In the genomic region with DNA sequence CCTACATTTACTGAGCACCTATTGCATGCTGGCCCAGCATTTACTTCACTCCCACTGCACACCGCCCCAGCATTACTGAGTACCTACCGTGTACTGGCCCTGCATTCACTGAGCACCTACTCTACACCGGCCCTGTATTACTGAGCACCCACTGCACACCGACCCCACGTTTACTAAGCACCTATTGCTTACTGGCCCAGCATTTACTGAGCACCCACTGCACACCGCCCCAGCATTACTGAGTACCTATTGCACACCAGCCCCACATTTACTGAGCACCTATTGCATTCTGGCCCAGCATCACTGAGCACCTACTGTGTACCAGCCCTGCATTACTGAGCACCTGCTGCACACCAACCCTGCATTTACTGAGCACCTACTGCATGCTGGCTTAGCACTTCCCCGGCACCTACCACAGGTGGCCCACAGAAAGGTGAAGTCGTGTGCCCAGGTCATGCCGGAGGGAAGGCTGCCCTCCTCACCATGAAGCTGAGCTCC, we compare ENCODE assay signal across 19 cellular contexts. TPM values are rescaled to one million over a fixed set of nuclear protein-coding genes. Genes with fewer than 3 reads are reported as not detected.
DNase-seq lines count a peak whose midpoint lies in the region; ATAC-seq and TF ChIP-seq lines count a peak whose summit lies in the region.
"Had no signal": no experiment of that assay in that cellular context is flagged by ENCODE, and none has a peak within 500 bp of the region (broad histone marks: within the 10 kb centered on the region; RNA-seq: fewer than 3 reads in every experiment).

No MANE protein-coding gene starts in this region.

- intact Hi-C loops in activated CD4-positive, alpha-beta memory T cell treated with anti-CD3 and anti-CD28 coated beads for 36 hours (cut with micrococcal nuclease), result loop anchor here (5.0 kb wide), 1 partner anchor 148 kb away; the partner anchor contains the start of gene RNF126
- intact Hi-C loops in CD4-positive, alpha-beta memory T cell (cut with micrococcal nuclease), result loop anchor here (10.0 kb wide), 1 partner anchor 121 kb away; the partner anchor contains the start of genes FGF22 and POLRMT

- peaks cover 38% of the 10 kb centered on the region for H3K4me1 ChIP-seq in CD4-positive, alpha-beta memory T cell (ENCODE audit: insufficient read depth, low read length)

- H3K27ac Mint-ChIP-seq in activated CD4-positive, alpha-beta memory T cell treated with anti-CD3 and anti-CD28 coated beads, Interleukin-2, amount 10 ng/mL, durations not matched to agents 7 days and 5 days, result peak overlapping the region; percentile 21
- H3K27ac Mint-ChIP-seq in activated CD4-positive, alpha-beta memory T cell treated with anti-CD3 and anti-CD28 coated beads for 36 hours, result no peak overlapping the region
- H3K27ac Mint-ChIP-seq in CD4-positive, alpha-beta memory T cell, result peak overlapping the region; percentile 66 to 91 (median 83)
- peak overlapping the region; percentile 83 for H3K27ac Mint-ChIP-seq in central memory CD8-positive, alpha-beta T cell (ENCODE audit: low read depth)
- H3K27ac Mint-ChIP-seq in neural crest cell (ENCODE audit: unreplicated experiment), result peak overlapping the region; percentile 78

- CTCF ChIA-PET in activated CD4-positive, alpha-beta memory T cell treated with anti-CD3 and anti-CD28 coated beads, Interleukin-2, amount 10 ng/mL, durations not matched to agents 7 days and 5 days (lab: Charles Lee), result interaction anchor here (2.4 kb wide), 1 partner anchor 8 kb away, joined by 8 read pairs; no protein-coding TSS in a partner anchor
- CTCF ChIA-PET in activated CD4-positive, alpha-beta memory T cell treated with anti-CD3 and anti-CD28 coated beads for 36 hours (lab: Charles Lee), result no interaction called here
- CTCF ChIA-PET in CD4-positive, alpha-beta memory T cell (lab: Charles Lee; ENCODE audit: partially characterized antibody), result interaction anchor here (2.0 kb wide), 1 partner anchor 8 kb away, joined by 6 read pairs; no protein-coding TSS in a partner anchor

- peaks cover 12% of the 10 kb centered on the region for H3K36me3 Mint-ChIP-seq in activated CD4-positive, alpha-beta memory T cell treated with anti-CD3 and anti-CD28 coated beads, Interleukin-2, amount 10 ng/mL, durations not matched to agents 7 days and 5 days (ENCODE audit: low read depth)
- H3K36me3 Mint-ChIP-seq in activated CD4-positive, alpha-beta memory T cell treated with anti-CD3 and anti-CD28 coated beads for 36 hours, result peaks cover 1% of the 10 kb centered on the region
- H3K36me3 Mint-ChIP-seq in CD4-positive, alpha-beta memory T cell, result peaks cover 4 to 5% of the 10 kb centered on the region in 2 donors
- H3K36me3 Mint-ChIP-seq in central memory CD8-positive, alpha-beta T cell (ENCODE audit: insufficient read depth), result peaks cover 18% of the 10 kb centered on the region
- H3K36me3 Mint-ChIP-seq in neural crest cell (ENCODE audit: low read depth), result peaks cover 14% of the 10 kb centered on the region

- peaks cover 35% of the 10 kb centered on the region for H3K4me1 Mint-ChIP-seq in activated CD4-positive, alpha-beta memory T cell treated with anti-CD3 and anti-CD28 coated beads, Interleukin-2, amount 10 ng/mL, durations not matched to agents 7 days and 5 days
- H3K4me1 Mint-ChIP-seq in activated CD4-positive, alpha-beta memory T cell treated with anti-CD3 and anti-CD28 coated beads for 36 hours (ENCODE audit: low read depth), result peaks cover 29% of the 10 kb centered on the region
- H3K4me1 Mint-ChIP-seq in CD4-positive, alpha-beta memory T cell, result peaks cover 16 to 43% (median 30%) of the 10 kb centered on the region in 4 donors
- H3K4me1 Mint-ChIP-seq in central memory CD8-positive, alpha-beta T cell, result peaks cover 30% of the 10 kb centered on the region
- peaks cover 32% of the 10 kb centered on the region for H3K4me1 Mint-ChIP-seq in neural crest cell

- H3K4me3 Mint-ChIP-seq in activated CD4-positive, alpha-beta memory T cell treated with anti-CD3 and anti-CD28 coated beads, Interleukin-2, amount 10 ng/mL, durations not matched to agents 7 days and 5 days, result no peak overlapping the region
- H3K4me3 Mint-ChIP-seq in activated CD4-positive, alpha-beta memory T cell treated with anti-CD3 and anti-CD28 coated beads for 36 hours, result no peak overlapping the region
- peak overlapping the region in 3 of 8 donors; percentile 13 to 59 (median 38) for H3K4me3 Mint-ChIP-seq in CD4-positive, alpha-beta memory T cell
- H3K4me3 Mint-ChIP-seq in central memory CD8-positive, alpha-beta T cell, result peak overlapping the region; percentile 59
- peak overlapping the region; percentile 57 for H3K4me3 Mint-ChIP-seq in neural crest cell

- ATAC-seq in central memory CD8-positive, alpha-beta T cell (replicated peaks; ENCODE audit: extremely low read depth, poor library complexity, severe bottlenecking), result no peak
- no peak for ATAC-seq in GM21717 (IDR thresholded peaks at IDR 0.05; ENCODE audit: unreplicated experiment)

- no peaks in the 10 kb centered on the region for H3K27me3 Mint-ChIP-seq in activated CD4-positive, alpha-beta memory T cell treated with anti-CD3 and anti-CD28 coated beads, Interleukin-2, amount 10 ng/mL, durations not matched to agents 7 days and 5 days
- no peaks in the 10 kb centered on the region for H3K27me3 Mint-ChIP-seq in activated CD4-positive, alpha-beta memory T cell treated with anti-CD3 and anti-CD28 coated beads for 36 hours
- no peaks in the 10 kb centered on the region for H3K27me3 Mint-ChIP-seq in CD4-positive, alpha-beta memory T cell
- no peaks in the 10 kb centered on the region for H3K27me3 Mint-ChIP-seq in central memory CD8-positive, alpha-beta T cell
- H3K27me3 Mint-ChIP-seq in neural crest cell (ENCODE audit: low read depth), result peaks cover 7% of the 10 kb centered on the region

- DNase-seq in activated CD4-positive, alpha-beta memory T cell treated with anti-CD3 and anti-CD28 coated beads, Interleukin-2, amount 10 ng/mL, durations not matched to agents 7 days and 5 days, result no peak
- DNase-seq in activated CD4-positive, alpha-beta memory T cell treated with anti-CD3 and anti-CD28 coated beads for 36 hours, result no peak
- DNase-seq in CD4-positive, alpha-beta memory T cell, result no peak
- no peak for DNase-seq in central memory CD8-positive, alpha-beta T cell (ENCODE audit: low spot score in 2 of 2)
- DNase-seq in neural crest cell (ENCODE audit: low read depth, low spot score) (no peak), cortex of kidney (lab: John Stamatoyannopoulos, UW) (no peak), GM10266 (ENCODE audit: extremely low spot score) (no peak)
- DNase-seq: 8988T, Calu3, DMS79, GM23248, KG1, NCI-H1092 treated with DMSO at 0.1 percent for 48 hours, NCI-H1694, NCI-H446 had no signal

- H3K9me3 Mint-ChIP-seq in activated CD4-positive, alpha-beta memory T cell treated with anti-CD3 and anti-CD28 coated beads, Interleukin-2, amount 10 ng/mL, durations not matched to agents 7 days and 5 days, result no peaks in the 10 kb centered on the region
- no peaks in the 10 kb centered on the region for H3K9me3 Mint-ChIP-seq in activated CD4-positive, alpha-beta memory T cell treated with anti-CD3 and anti-CD28 coated beads for 36 hours
- peaks cover 0 to 4% (median 0%) of the 10 kb centered on the region in 8 donors for H3K9me3 Mint-ChIP-seq in CD4-positive, alpha-beta memory T cell
- no peaks in the 10 kb centered on the region for H3K9me3 Mint-ChIP-seq in central memory CD8-positive, alpha-beta T cell
- no peaks in the 10 kb centered on the region for H3K9me3 Mint-ChIP-seq in neural crest cell

- H3K9me3 ChIP-seq in CD4-positive, alpha-beta memory T cell (ENCODE audit: control insufficient read depth in 1 of 2, low read length in 2 of 2), result no peaks in the 10 kb centered on the region

- no peaks in the 10 kb centered on the region for H3K36me3 ChIP-seq in CD4-positive, alpha-beta memory T cell (ENCODE audit: insufficient read depth, low read length)

- no peak for TF ChIP-seq CTCF in neural crest cell (conservative IDR thresholded peaks at IDR 0.05)
- TF ChIP-seq CTCF in GM10266 (IDR thresholded peaks at IDR 0.05; ENCODE audit: control insufficient read depth, insufficient read depth, low read depth, missing control alignments), result no peak

- no peaks in the 10 kb centered on the region for H3K27me3 ChIP-seq in CD4-positive, alpha-beta memory T cell (ENCODE audit: insufficient read depth, low read length)
- H3K27me3 ChIP-seq: BLaER1 treated with 17β-estradiol and CSF1 and Interleukin-3, amounts not matched to agents 10 nM and 100 nM had no signal

- POLR2A ChIA-PET in activated CD4-positive, alpha-beta memory T cell treated with anti-CD3 and anti-CD28 coated beads, Interleukin-2, amount 10 ng/mL, durations not matched to agents 7 days and 5 days (lab: Charles Lee), result no interaction called here
- POLR2A ChIA-PET in activated CD4-positive, alpha-beta memory T cell treated with anti-CD3 and anti-CD28 coated beads for 36 hours (lab: Charles Lee), result no interaction called here
- POLR2A ChIA-PET in CD4-positive, alpha-beta memory T cell (lab: Charles Lee; ENCODE audit: partially characterized antibody), result interaction anchor here (1.1 kb wide), 1 partner anchor 8 kb away, joined by 3 read pairs; no protein-coding TSS in a partner anchor

- H3K4me3 ChIP-seq in CD4-positive, alpha-beta memory T cell (ENCODE audit: low read length in 2 of 2), result no peak overlapping the region
- H3K4me3 ChIP-seq: BLaER1 treated with 17β-estradiol and CSF1 and Interleukin-3, amounts not matched to agents 10 nM and 100 nM; GM23248 had no signal

- H3K27ac ChIP-seq in CD4-positive, alpha-beta memory T cell (ENCODE audit: low read depth, low read length), result peak overlapping the region; percentile 1
- H3K27ac ChIP-seq: BLaER1 treated with 17β-estradiol and CSF1 and Interleukin-3, amounts not matched to agents 10 nM and 100 nM; GM23248; HL-60 had no signal

RNA-seq across cellular contexts. Expression of gene TPGS1, which starts 6.9 kb away (rescaled TPM):
- 10 to 100 TPM; 22.9 to 24.0 TPM for total RNA-seq in activated CD4-positive, alpha-beta memory T cell treated with anti-CD3 and anti-CD28 coated beads, Interleukin-2, amount 10 ng/mL, durations not matched to agents 7 days and 5 days
- total RNA-seq in activated CD4-positive, alpha-beta memory T cell treated with anti-CD3 and anti-CD28 coated beads for 36 hours, result 1 to 10 TPM; 8.1 to 8.5 TPM
- 10 to 100 TPM; 31.8 to 32.0 TPM for total RNA-seq in CD4-positive, alpha-beta memory T cell
- 10 to 100 TPM; 22.2 to 37.6 TPM for polyA plus RNA-seq in CD4-positive, alpha-beta memory T cell
- 22.3 TPM in 2 replicates for total RNA-seq in neural crest cell

RNA-seq across cellular contexts. Expression of gene CDC34, which starts 17.3 kb away (rescaled TPM):
- total RNA-seq in activated CD4-positive, alpha-beta memory T cell treated with anti-CD3 and anti-CD28 coated beads, Interleukin-2, amount 10 ng/mL, durations not matched to agents 7 days and 5 days, result 10 to 100 TPM; 50.3 to 50.4 TPM
- total RNA-seq in activated CD4-positive, alpha-beta memory T cell treated with anti-CD3 and anti-CD28 coated beads for 36 hours, result 10 to 100 TPM; 45.9 to 46.4 TPM
- total RNA-seq in CD4-positive, alpha-beta memory T cell, result 10 to 100 TPM; 44.4 to 46.6 TPM
- polyA plus RNA-seq in CD4-positive, alpha-beta memory T cell, result 10 to 100 TPM; 26.7 to 44.0 TPM
- total RNA-seq in neural crest cell, result 106 and 111 TPM in 2 replicates

RNA-seq across cellular contexts. Expression of gene MADCAM1, which starts 17.9 kb away (rescaled TPM):
- under 1 TPM; 0.78 to 0.81 TPM for total RNA-seq in activated CD4-positive, alpha-beta memory T cell treated with anti-CD3 and anti-CD28 coated beads, Interleukin-2, amount 10 ng/mL, durations not matched to agents 7 days and 5 days
- total RNA-seq in activated CD4-positive, alpha-beta memory T cell treated with anti-CD3 and anti-CD28 coated beads for 36 hours, result under 1 TPM; 0.22 to 0.36 TPM
- 1 to 10 TPM; 1.5 to 1.9 TPM for total RNA-seq in CD4-positive, alpha-beta memory T cell
- under 1 TPM; 0.11 to 0.24 TPM for polyA plus RNA-seq in CD4-positive, alpha-beta memory T cell
- 0.75 and 1.1 TPM in 2 replicates for total RNA-seq in neural crest cell

RNA-seq across cellular contexts. Expression of gene GZMM, which starts 29.6 kb away (rescaled TPM):
- 10 to 100 TPM; 45.1 to 45.2 TPM for total RNA-seq in activated CD4-positive, alpha-beta memory T cell treated with anti-CD3 and anti-CD28 coated beads, Interleukin-2, amount 10 ng/mL, durations not matched to agents 7 days and 5 days
- total RNA-seq in activated CD4-positive, alpha-beta memory T cell treated with anti-CD3 and anti-CD28 coated beads for 36 hours, result 10 to 100 TPM; 27.2 to 27.4 TPM
- 10 to 100 TPM; 25.5 to 28.7 TPM for total RNA-seq in CD4-positive, alpha-beta memory T cell
- polyA plus RNA-seq in CD4-positive, alpha-beta memory T cell, result 100 to 1,000 TPM in 1 of 2 donors, 10 to 100 TPM in 1; 82.1 to 122 TPM
- not detected in 2 replicates for total RNA-seq in neural crest cell
- total RNA-seq: Calu3, GM23248, MCF 10A had no signal
- polyA plus RNA-seq: GM23248 had no signal

RNA-seq across cellular contexts. Expression of gene SHC2, which starts 53.4 kb away (rescaled TPM):
- total RNA-seq in activated CD4-positive, alpha-beta memory T cell treated with anti-CD3 and anti-CD28 coated beads, Interleukin-2, amount 10 ng/mL, durations not matched to agents 7 days and 5 days, result not detected
- total RNA-seq in activated CD4-positive, alpha-beta memory T cell treated with anti-CD3 and anti-CD28 coated beads for 36 hours, result under 1 TPM in 1 of 2 experiments, not detected in 1; 0.21 TPM
- total RNA-seq in CD4-positive, alpha-beta memory T cell, result under 1 TPM; 0.55 to 0.64 TPM
- polyA plus RNA-seq in CD4-positive, alpha-beta memory T cell, result not detected
- total RNA-seq in neural crest cell, result 39.0 and 45.2 TPM in 2 replicates
- total RNA-seq: GM23248 had no signal
- polyA plus RNA-seq: GM23248 had no signal

Comparison
In these comparisons a context has a peak if more than half of its experiments do, and no peak if none do; other contexts are left out.
1. H3K4me3 Mint-ChIP-seq: peak in central memory CD8-positive, alpha-beta T cell (single experiment) and neural crest cell (single experiment); none in activated CD4-positive, alpha-beta memory T cell treated with anti-CD3 and anti-CD28 coated beads, Interleukin-2, amount 10 ng/mL, durations not matched to agents 7 days and 5 days (single experiment) and activated CD4-positive, alpha-beta memory T cell treated with anti-CD3 and anti-CD28 coated beads for 36 hours (single experiment).